13 cellular contexts compared by ENCODE assay signal in the genomic region with DNA sequence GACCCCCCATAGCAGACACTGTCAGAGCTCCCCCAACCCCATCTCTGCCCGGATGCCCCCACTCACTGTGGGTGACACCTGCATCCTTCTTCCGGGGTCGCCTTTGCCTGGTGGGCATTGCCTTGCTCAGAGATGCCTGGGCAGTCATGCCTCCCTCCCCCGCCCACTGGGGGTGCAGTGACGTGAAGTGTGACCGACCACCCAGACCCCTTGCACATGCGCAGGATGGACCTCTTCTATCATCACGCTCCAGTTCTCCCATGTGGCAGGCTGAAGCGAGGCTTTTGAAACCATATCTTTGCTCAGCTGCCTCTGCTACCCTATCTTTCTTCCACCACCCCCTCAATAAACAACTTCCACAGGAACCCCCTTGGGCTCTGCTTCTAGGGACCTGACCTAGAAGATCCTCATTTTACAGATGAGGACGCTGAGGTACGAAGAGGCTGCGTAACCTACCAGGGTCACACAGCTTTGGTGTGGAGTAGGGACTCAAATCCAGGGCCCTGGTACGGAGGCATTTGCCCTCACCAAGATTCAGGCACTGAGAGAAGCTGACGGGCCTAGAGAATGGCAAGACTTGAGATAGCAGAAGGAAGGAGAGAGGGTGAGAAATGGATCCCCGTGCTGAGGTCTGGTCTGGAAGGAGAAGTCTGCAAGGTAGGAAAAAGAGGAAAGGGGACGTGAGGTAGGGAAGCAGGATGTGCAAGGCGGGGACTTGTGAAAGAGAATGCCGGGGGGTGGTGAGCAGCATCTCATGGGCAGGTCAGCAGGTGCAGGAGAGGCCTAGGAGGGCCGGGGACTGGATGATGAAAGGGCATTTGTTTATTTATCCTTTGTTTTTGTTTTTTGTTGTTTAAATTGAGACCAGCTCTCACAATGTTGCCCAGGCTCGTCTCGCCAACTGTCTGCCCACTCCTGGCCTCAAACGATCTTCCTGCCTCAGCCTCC. TPM values are rescaled to one million over a fixed set of nuclear protein-coding genes. Genes with fewer than 3 reads are reported as not detected.
DNase-seq lines count a peak whose midpoint lies in the region; ATAC-seq, FAIRE-seq and TF ChIP-seq lines count a peak whose summit lies in the region.
"Had no signal": no experiment of that assay in that cellular context is flagged by ENCODE, and none has a peak within 500 bp of the region (broad histone marks: within the 10 kb centered on the region; RNA-seq: fewer than 3 reads in every experiment).

No MANE protein-coding gene starts in this region.

- TF ChIP-seq CTCF in nephron progenitor cell (IDR thresholded peaks at IDR 0.05) (no peak), GM13976 (IDR thresholded peaks at IDR 0.05; ENCODE audit: borderline replicate concordance, control extremely low read depth, extremely low read depth, insufficient read depth, missing control alignments) (no peak)

- ATAC-seq in GM18907 (IDR thresholded peaks at IDR 0.05; ENCODE audit: unreplicated experiment) = no peak

- H3K9me3 Mint-ChIP-seq in activated T-helper 2 cell treated with anti-CD3 and anti-CD28 coated beads, Interferon-gamma antibody, Interleukin-2, Interleukin-4, amounts not matched to agents 10 μg/mL and 5 μg/mL and 100 μg/mL, durations not matched to agents 14 hours and 24 hours and 36 hours = no peaks in the 10 kb centered on the region
- no peaks in the 10 kb centered on the region for H3K9me3 Mint-ChIP-seq in nephron progenitor cell

- peaks cover 74% of the 10 kb centered on the region for H3K36me3 Mint-ChIP-seq in activated T-helper 2 cell treated with anti-CD3 and anti-CD28 coated beads, Interferon-gamma antibody, Interleukin-2, Interleukin-4, amounts not matched to agents 10 μg/mL and 5 μg/mL and 100 μg/mL, durations not matched to agents 14 hours and 24 hours and 36 hours (ENCODE audit: low read depth)
- no peaks in the 10 kb centered on the region for H3K36me3 Mint-ChIP-seq in nephron progenitor cell (ENCODE audit: low read depth)

- H3K4me3 Mint-ChIP-seq in activated T-helper 2 cell treated with anti-CD3 and anti-CD28 coated beads, Interferon-gamma antibody, Interleukin-2, Interleukin-4, amounts not matched to agents 10 μg/mL and 5 μg/mL and 100 μg/mL, durations not matched to agents 14 hours and 24 hours and 36 hours (ENCODE audit: low read depth) = no peak overlapping the region
- H3K4me3 Mint-ChIP-seq in nephron progenitor cell = no peak overlapping the region

- in situ Hi-C loops in GM13976 (cut with MboI; ENCODE audit: low sequenced_read_pairs, unreplicated experiment) = no loop called here

- H3K27me3 Mint-ChIP-seq in activated T-helper 2 cell treated with anti-CD3 and anti-CD28 coated beads, Interferon-gamma antibody, Interleukin-2, Interleukin-4, amounts not matched to agents 10 μg/mL and 5 μg/mL and 100 μg/mL, durations not matched to agents 14 hours and 24 hours and 36 hours (ENCODE audit: low read depth) = no peaks in the 10 kb centered on the region
- H3K27me3 Mint-ChIP-seq in nephron progenitor cell (ENCODE audit: low read depth, poor library complexity) = peaks cover 16% of the 10 kb centered on the region

- intact Hi-C loops in activated T-helper 2 cell treated with anti-CD3 and anti-CD28 coated beads, Interferon-gamma antibody, Interleukin-2, Interleukin-4, amounts not matched to agents 10 μg/mL and 5 μg/mL and 100 μg/mL, durations not matched to agents 14 hours and 24 hours and 36 hours (cut with micrococcal nuclease) = no loop called here

- H3K4me1 Mint-ChIP-seq in activated T-helper 2 cell treated with anti-CD3 and anti-CD28 coated beads, Interferon-gamma antibody, Interleukin-2, Interleukin-4, amounts not matched to agents 10 μg/mL and 5 μg/mL and 100 μg/mL, durations not matched to agents 14 hours and 24 hours and 36 hours (ENCODE audit: low read depth) = peaks cover 70% of the 10 kb centered on the region
- peaks cover 23% of the 10 kb centered on the region for H3K4me1 Mint-ChIP-seq in nephron progenitor cell

- peak; percentile 10 for DNase-seq in D341Med (ENCODE audit: low spot score)
- DNase-seq in GM19239 (ENCODE audit: insufficient read length, low spot score) = no peak
- DNase-seq in activated T-helper 2 cell treated with anti-CD3 and anti-CD28 coated beads, Interferon-gamma antibody, Interleukin-2, Interleukin-4, amounts not matched to agents 10 μg/mL and 5 μg/mL and 100 μg/mL, durations not matched to agents 14 hours and 24 hours and 36 hours (ENCODE audit: low spot score) = no peak
- DNase-seq in nephron progenitor cell = peak; percentile 25
- no peak for DNase-seq in NK-92 (lab: John Stamatoyannopoulos, UW; ENCODE audit: unreplicated experiment)
- no peak for DNase-seq in GM13976 (ENCODE audit: low spot score)
- DNase-seq: hypothalamus, mesendoderm, NCI-H2029 treated with DMSO at 0.1 percent for 48 hours, SW 1271 had no signal

- FAIRE-seq in GM19239 (lab: Jason Lieb, UNC) = peak; percentile 97
- FAIRE-seq: endothelial cell of umbilical vein had no signal

- peak overlapping the region; percentile 46 for H3K27ac Mint-ChIP-seq in activated T-helper 2 cell treated with anti-CD3 and anti-CD28 coated beads, Interferon-gamma antibody, Interleukin-2, Interleukin-4, amounts not matched to agents 10 μg/mL and 5 μg/mL and 100 μg/mL, durations not matched to agents 14 hours and 24 hours and 36 hours
- H3K27ac Mint-ChIP-seq in nephron progenitor cell = no peak overlapping the region

RNA-seq across cellular contexts. Expression of a gene that starts 14.4 kb away (rescaled TPM):
- 166 and 169 TPM in 2 replicates for total RNA-seq in activated T-helper 2 cell treated with anti-CD3 and anti-CD28 coated beads, Interferon-gamma antibody, Interleukin-2, Interleukin-4, amounts not matched to agents 10 μg/mL and 5 μg/mL and 100 μg/mL, durations not matched to agents 14 hours and 24 hours and 36 hours

RNA-seq across cellular contexts. Expression of a gene that starts 42.0 kb away (rescaled TPM):
- total RNA-seq in activated T-helper 2 cell treated with anti-CD3 and anti-CD28 coated beads, Interferon-gamma antibody, Interleukin-2, Interleukin-4, amounts not matched to agents 10 μg/mL and 5 μg/mL and 100 μg/mL, durations not matched to agents 14 hours and 24 hours and 36 hours = not detected in 2 replicates
- total RNA-seq: renal cortical epithelial cell had no signal

Comparison
In these comparisons a context has a peak if more than half of its experiments do, and no peak if none do; other contexts are left out.
1. DNase-seq: peak in D341Med (single experiment) and nephron progenitor cell (single experiment); none in GM19239 (single experiment), activated T-helper 2 cell treated with anti-CD3 and anti-CD28 coated beads, Interferon-gamma antibody, Interleukin-2, Interleukin-4, amounts not matched to agents 10 μg/mL and 5 μg/mL and 100 μg/mL, durations not matched to agents 14 hours and 24 hours and 36 hours (single experiment), NK-92 (single experiment) and GM13976 (single experiment).